Comparison of ENCODE assay signal across 8 cellular contexts in the genomic region with DNA sequence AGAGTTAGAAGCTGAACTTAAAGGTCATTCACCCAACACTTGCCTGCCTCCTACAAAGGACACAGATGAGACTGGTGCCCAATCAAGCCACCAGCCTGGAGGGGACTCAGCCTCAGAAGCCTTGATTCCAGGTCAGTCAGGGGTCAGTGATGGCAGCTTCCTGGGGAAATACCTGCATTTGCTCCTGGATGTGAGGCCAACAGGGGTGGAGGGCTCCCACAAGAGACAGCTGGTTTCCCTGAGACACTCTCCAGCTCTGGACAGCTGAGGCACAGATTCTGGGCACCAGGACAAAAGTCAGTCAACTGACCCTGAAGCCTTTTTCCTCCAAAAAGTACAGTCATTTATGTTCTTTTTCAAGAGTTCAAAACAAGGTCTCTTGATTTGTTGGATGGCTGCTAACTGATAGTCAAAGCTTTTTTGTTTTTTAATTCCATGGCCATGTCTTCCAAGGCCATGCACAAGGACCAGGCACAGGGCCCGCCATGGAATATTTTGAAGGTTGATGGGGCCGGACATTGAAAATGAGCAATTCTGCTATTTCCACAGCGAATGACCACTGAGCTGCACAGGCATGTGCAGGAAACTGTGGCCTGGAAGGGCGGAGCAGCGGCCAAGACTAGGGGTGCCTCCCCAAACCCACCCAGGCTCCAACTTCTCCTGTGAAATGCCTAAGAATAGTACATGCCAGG. TPM values are rescaled to one million over a fixed set of nuclear protein-coding genes. Genes with fewer than 3 reads are reported as not detected.
DNase-seq lines count a peak whose midpoint lies in the region; FAIRE-seq and TF ChIP-seq lines count a peak whose summit lies in the region.
"Had no signal": no experiment of that assay in that cellular context is flagged by ENCODE, and none has a peak within 500 bp of the region (broad histone marks: within the 10 kb centered on the region; RNA-seq: fewer than 3 reads in every experiment).

No MANE protein-coding gene starts in this region.

- DNase-seq in GM12892 (ENCODE audit: insufficient read length) (no peak), fibroblast of pulmonary artery (ENCODE audit: low read depth) (no peak), NCI-H1436 treated with DMSO at 0.1 percent for 48 hours (lab: John Stamatoyannopoulos, UW) (no peak), NCI-H82 (lab: John Stamatoyannopoulos, UW) (no peak), NCI-H146 (lab: John Stamatoyannopoulos, UW) (no peak)
- DNase-seq: NCI-H226 had no signal

- H3K27ac ChIP-seq in skin epidermis, result peak overlapping the region in 2 of 21 experiments; percentile 17 to 83

- peak; percentile 21 for FAIRE-seq in GM12892 (lab: Jason Lieb, UNC)

- TF ChIP-seq CTCF in WI38 (IDR thresholded peaks at IDR 0.05; ENCODE audit: low read depth, low read length) (no peak), fibroblast of pulmonary artery (IDR thresholded peaks at IDR 0.05; ENCODE audit: low read length, missing control alignments) (no peak)

- peak overlapping the region; percentile 77 for H3K4me3 ChIP-seq in WI38 (ENCODE audit: low read depth, low read length)
- peak overlapping the region; percentile 62 for H3K4me3 ChIP-seq in fibroblast of pulmonary artery (replicated peaks; ENCODE audit: low read depth, low read length)
- H3K4me3 ChIP-seq in skin epidermis, result peak overlapping the region in 5 of 7 experiments; percentile 48 to 71 (median 63)

- TF ChIP-seq POLR2A in GM12892 (IDR thresholded peaks at IDR 0.05; ENCODE audit: low read depth, low read length), result no peak

RNA-seq across cellular contexts. Expression of a gene that starts 1.8 kb away (rescaled TPM):
- 12.8 TPM for polyA plus RNA-seq in GM12892 (2012; ENCODE audit: missing spikeins)

RNA-seq across cellular contexts. Expression of a gene that starts 58.1 kb away (rescaled TPM):
- polyA plus RNA-seq in GM12892 (2012; ENCODE audit: missing spikeins), result 9.0 TPM
